Comparison of ENCODE assay signal across 1 cellular context in genomic region chr5:107451028-107451427, GRCh38.
TF ChIP-seq lines count a peak whose summit lies in the region.

No MANE protein-coding gene starts in this region.

TF ChIP-seq in HEK293, 187 proteins besides CTCF, POLR2A, EP300 and RAD21 (continued from another document and continues in another):
- TF ChIP-seq HIC1 (tag by site-specific recombination; IDR thresholded peaks at IDR 0.05) (no peak), ZSCAN18 (tag by site-specific recombination; IDR thresholded peaks at IDR 0.05) (no peak), ZNF18 (tag by site-specific recombination; IDR thresholded peaks at IDR 0.05) (no peak), ZNF394 (tag by site-specific recombination; IDR thresholded peaks at IDR 0.05; ENCODE audit: borderline replicate concordance) (no peak), INSM2 (tag by site-specific recombination; IDR thresholded peaks at IDR 0.05) (peak; percentile 39; the same call in 1 of the 2 replicates), ZNF214 (tag by site-specific recombination; IDR thresholded peaks at IDR 0.05; ENCODE audit: borderline replicate concordance) (no peak), TSHZ1 (tag by site-specific recombination; IDR thresholded peaks at IDR 0.05; ENCODE audit: borderline replicate concordance) (no peak), ZNF654 (tag by site-specific recombination; IDR thresholded peaks at IDR 0.05; ENCODE audit: low read depth) (no peak), YY1 (tag by site-specific recombination; IDR thresholded peaks at IDR 0.05) (no peak), ZNF473 (tag by site-specific recombination; IDR thresholded peaks at IDR 0.05) (no peak), ZNF248 (tag by site-specific recombination; IDR thresholded peaks at IDR 0.05) (no peak), ZFP41 (tag by site-specific recombination; IDR thresholded peaks at IDR 0.05; ENCODE audit: borderline replicate concordance) (no peak), IKZF3 (tag by site-specific recombination; IDR thresholded peaks at IDR 0.05) (0 out of 2 replicates have a peak, but pooled peaks have one; percentile 22), ZNF777 (tag by site-specific recombination; IDR thresholded peaks at IDR 0.05; ENCODE audit: borderline replicate concordance) (no peak), ZBTB7A (tag by site-specific recombination; IDR thresholded peaks at IDR 0.05; ENCODE audit: low read depth) (no peak), KLF17 (tag by site-specific recombination; IDR thresholded peaks at IDR 0.05) (no peak), PRDM6 (tag by site-specific recombination; IDR thresholded peaks at IDR 0.05) (peak; percentile 75), ZNF629 (tag by site-specific recombination; IDR thresholded peaks at IDR 0.05) (no peak), ZNF510 (tag by site-specific recombination; IDR thresholded peaks at IDR 0.05; ENCODE audit: insufficient replicate concordance) (no peak), ZNF26 (tag by site-specific recombination; IDR thresholded peaks at IDR 0.05) (no peak), KLF16 (tag by site-specific recombination; IDR thresholded peaks at IDR 0.05) (no peak), ZBTB8A (tag by site-specific recombination; IDR thresholded peaks at IDR 0.05) (0 out of 2 replicates have a peak, but pooled peaks have one; percentile 13), BCL6B (tag by site-specific recombination; IDR thresholded peaks at IDR 0.05) (no peak), ZSCAN23 (tag by site-specific recombination; IDR thresholded peaks at IDR 0.05) (no peak), ZNF121 (tag by site-specific recombination; IDR thresholded peaks at IDR 0.05) (no peak), ZNF501 (tag by site-specific recombination; IDR thresholded peaks at IDR 0.05) (no peak), ZNF785 (tag by site-specific recombination; IDR thresholded peaks at IDR 0.05) (no peak), ZNF211 (tag by site-specific recombination; IDR thresholded peaks at IDR 0.05; ENCODE audit: low read depth) (no peak), ZNF175 (tag by site-specific recombination; IDR thresholded peaks at IDR 0.05) (no peak), FEZF1 (tag by site-specific recombination; IDR thresholded peaks at IDR 0.05) (peak; percentile 61; the same call in 1 of the 2 replicates), GLI2 (tag by site-specific recombination; IDR thresholded peaks at IDR 0.05; ENCODE audit: borderline replicate concordance, low read depth) (peak; percentile 67; the same call in 1 of the 2 replicates), ZNF677 (tag by site-specific recombination; IDR thresholded peaks at IDR 0.05) (no peak), TCF7L2 (IDR thresholded peaks at IDR 0.05; ENCODE audit: borderline replicate concordance, low read depth, low read length) (peak; percentile 91; the same call in 1 of the 2 replicates), ZNF530 (tag by site-specific recombination; IDR thresholded peaks at IDR 0.05; ENCODE audit: low read depth) (no peak), ZNF585B (tag by site-specific recombination; IDR thresholded peaks at IDR 0.05) (no peak), ZNF138 (tag by site-specific recombination; IDR thresholded peaks at IDR 0.05; ENCODE audit: borderline replicate concordance) (no peak), KLF7 (tag by site-specific recombination; IDR thresholded peaks at IDR 0.05; ENCODE audit: borderline replicate concordance) (no peak), GLIS1 (tag by site-specific recombination; IDR thresholded peaks at IDR 0.05) (no peak), ZNF302 (tag by site-specific recombination; IDR thresholded peaks at IDR 0.05; ENCODE audit: low read depth) (no peak), HOXD13 (CRISPR knock-in tag; IDR thresholded peaks at IDR 0.05; ENCODE audit: borderline replicate concordance) (no peak), GFI1B (tag by site-specific recombination; IDR thresholded peaks at IDR 0.05) (peak; percentile 67), ZNF391 (tag by site-specific recombination; IDR thresholded peaks at IDR 0.05; ENCODE audit: borderline replicate concordance, low read depth) (no peak), PBX3 (CRISPR knock-in tag; IDR thresholded peaks at IDR 0.05) (no peak), ZNF660 (tag by site-specific recombination; IDR thresholded peaks at IDR 0.05) (no peak), ZNF664 (tag by site-specific recombination; IDR thresholded peaks at IDR 0.05) (no peak), ZEB2 (tag by site-specific recombination; IDR thresholded peaks at IDR 0.05) (no peak), ZNF324 (tag by site-specific recombination; IDR thresholded peaks at IDR 0.05) (no peak), ZNF549 (tag by site-specific recombination; IDR thresholded peaks at IDR 0.05) (no peak), ZFP3 (tag by site-specific recombination; IDR thresholded peaks at IDR 0.05; ENCODE audit: low read depth) (no peak), ZNF555 (tag by site-specific recombination; conservative IDR thresholded peaks at IDR 0.05) (no peak), ZFHX2 (tag by site-specific recombination; conservative IDR thresholded peaks at IDR 0.05) (no peak)
